21 cellular contexts compared by ENCODE assay signal in genomic region chr5:111099058-111099778, GRCh38. TPM values are rescaled to one million over a fixed set of nuclear protein-coding genes. Genes with fewer than 3 reads are reported as not detected.
"Had no signal": no experiment of that assay in that cellular context is flagged by ENCODE, and none has a peak within 500 bp of the region (broad histone marks: within the 10 kb centered on the region; RNA-seq: fewer than 3 reads in every experiment).

No MANE protein-coding gene starts in this region.

- H3K9me3 ChIP-seq: adrenal gland, colonic mucosa, esophagus muscularis mucosa, gastroesophageal sphincter, heart left ventricle, mucosa of descending colon, spleen, tibial artery had no signal

- H3K4me3 Mint-ChIP-seq: activated B cell treated with CpG ODN at 0.5 μM for 24 hours; activated CD4-positive, alpha-beta memory T cell treated with anti-CD3 and anti-CD28 coated beads for 36 hours; activated T-cell treated with anti-CD3 and anti-CD28 coated beads, Interleukin-2, amount 50 U/mL, for 24 hours; naive B cell; neural crest cell had no signal

- H3K27ac Mint-ChIP-seq: activated B cell treated with CpG ODN at 0.5 μM for 24 hours; activated CD4-positive, alpha-beta memory T cell treated with anti-CD3 and anti-CD28 coated beads for 36 hours; activated T-cell treated with anti-CD3 and anti-CD28 coated beads, Interleukin-2, amount 50 U/mL, for 24 hours; naive B cell had no signal

- H3K27me3 ChIP-seq: adrenal gland, colonic mucosa, esophagus muscularis mucosa, gastroesophageal sphincter, heart left ventricle, spleen, tibial artery had no signal

- H3K36me3 ChIP-seq: colonic mucosa had no signal

- ATAC-seq: gastroesophageal sphincter, heart left ventricle, left ventricle myocardium superior, mucosa of descending colon had no signal

- H3K4me1 ChIP-seq: colonic mucosa had no signal

- H3K27me3 Mint-ChIP-seq: activated B cell treated with CpG ODN at 0.5 μM for 24 hours; activated CD4-positive, alpha-beta memory T cell treated with anti-CD3 and anti-CD28 coated beads for 36 hours; activated T-cell treated with anti-CD3 and anti-CD28 coated beads, Interleukin-2, amount 50 U/mL, for 24 hours; naive B cell had no signal

- H3K27ac ChIP-seq: adrenal gland, colonic mucosa, esophagus muscularis mucosa, gastroesophageal sphincter, heart left ventricle, spleen, tibial artery had no signal

- H3K9me3 Mint-ChIP-seq: activated B cell treated with CpG ODN at 0.5 μM for 24 hours; activated CD4-positive, alpha-beta memory T cell treated with anti-CD3 and anti-CD28 coated beads for 36 hours; activated T-cell treated with anti-CD3 and anti-CD28 coated beads, Interleukin-2, amount 50 U/mL, for 24 hours; naive B cell; neural crest cell had no signal

- DNase-seq: activated B cell treated with CpG ODN at 0.5 μM for 24 hours; activated CD4-positive, alpha-beta memory T cell treated with anti-CD3 and anti-CD28 coated beads for 36 hours; activated CD4-positive, alpha-beta T cell treated with anti-CD3 and anti-CD28 coated beads for 4 hours; activated naive CD4-positive, alpha-beta T cell treated with anti-CD3 and anti-CD28 coated beads, Interleukin-2, amount 50 U/mL, for 16 hours; activated T-cell treated with anti-CD3 and anti-CD28 coated beads, Interleukin-2, amount 50 U/mL, for 24 hours; adrenal gland; caudate nucleus; colonic mucosa; effector CD8-positive, alpha-beta T cell; heart left ventricle; left ventricle myocardium superior; mucosa of descending colon; naive B cell; retina; spleen; stimulated activated naive CD4-positive, alpha-beta T cell treated with Interleukin-2 at 50 U/mL for 16 hours; substantia nigra; tibial artery had no signal

- H3K4me3 ChIP-seq: adrenal gland, colonic mucosa, esophagus muscularis mucosa, gastroesophageal sphincter, heart left ventricle, mucosa of descending colon, spleen, tibial artery had no signal

RNA-seq across cellular contexts. Expression of gene TSLP, which starts 27.7 kb away (rescaled TPM):
- total RNA-seq: activated B cell treated with CpG ODN at 0.5 μM for 24 hours, neural crest cell had no signal
